Comparison of ENCODE assay signal across 31 cellular contexts in the genomic region with DNA sequence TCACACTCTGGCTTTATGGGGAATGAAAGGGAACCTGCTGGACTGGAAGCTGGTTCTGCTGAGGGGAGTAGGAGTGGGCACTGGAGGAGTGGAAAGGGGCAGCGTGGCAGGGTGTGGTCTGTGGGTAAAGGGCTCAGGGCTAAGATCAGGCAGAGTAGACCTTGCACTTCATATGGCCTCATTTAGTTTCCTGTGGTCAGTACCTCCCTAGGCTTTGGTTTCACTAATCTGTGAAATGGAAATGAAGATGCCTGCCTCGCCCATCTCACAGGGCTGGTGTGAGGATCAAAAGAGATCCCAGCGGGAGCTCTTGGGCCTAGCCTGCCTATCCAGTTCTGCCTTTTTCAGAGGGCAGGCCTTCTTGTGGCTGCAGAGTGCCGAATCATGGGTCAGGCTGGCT.
DNase-seq lines count a peak whose midpoint lies in the region; ATAC-seq and TF ChIP-seq lines count a peak whose summit lies in the region.
"Had no signal": no experiment of that assay in that cellular context is flagged by ENCODE, and none has a peak within 500 bp of the region (broad histone marks: within the 10 kb centered on the region; RNA-seq: fewer than 3 reads in every experiment).

No MANE protein-coding gene starts in this region.

- peaks cover 11% of the 10 kb centered on the region for H3K9me3 ChIP-seq in H9 (ENCODE audit: control insufficient read depth, low read depth, low read length)
- no peaks in the 10 kb centered on the region for H3K9me3 ChIP-seq in endodermal cell (ENCODE audit: control insufficient read depth, low read length)
- H3K9me3 ChIP-seq in neuronal stem cell (replicated peaks in 1 of 2; ENCODE audit: control insufficient read depth in 2 of 2, insufficient read depth in 1 of 2, low read depth in 1 of 2, low read length in 2 of 2), result peaks cover 14 to 15% of the 10 kb centered on the region in 2 donors
- H3K9me3 ChIP-seq: Caco-2, SJCRH30 had no signal

- no CpG with 5 or more reads among the region's 4 CpGs for WGBS in H9 (ENCODE audit: extremely low coverage, insufficient read length, low lambda C conversion rate)
- WGBS in endodermal cell (ENCODE audit: insufficient coverage in 1 of 2, insufficient read length in 1 of 2), 2 experiments, result 38 to 65% methylated on average over 3 to 4 of the region's 4 CpGs
- no CpG with 5 or more reads among the region's 4 CpGs for WGBS in neuronal stem cell (ENCODE audit: extremely low coverage in 2 of 2, insufficient read length in 2 of 2, insufficient replicate concordance in 1 of 2), 2 donors

- H3K79me2 ChIP-seq in H9 (ENCODE audit: insufficient read depth, low read length), result no peaks in the 10 kb centered on the region

- H3K14ac ChIP-seq in H9 (ENCODE audit: insufficient read depth, low read length) (no peak overlapping the region), neuronal stem cell (ENCODE audit: low read length) (no peak overlapping the region)

- no peak overlapping the region for H3K4ac ChIP-seq in H9 (ENCODE audit: low read depth, low read length)
- no peak overlapping the region for H3K4ac ChIP-seq in neuronal stem cell (ENCODE audit: low read length)

- H3K79me1 ChIP-seq in H9 (ENCODE audit: insufficient read depth, low read depth, low read length, poor library complexity, severe bottlenecking) (no peaks in the 10 kb centered on the region), neuronal stem cell (ENCODE audit: low read depth, low read length) (no peaks in the 10 kb centered on the region)

- no peak overlapping the region for H3T11ph ChIP-seq in H9 (ENCODE audit: low read length)

- H4K20me1 ChIP-seq in H9 (ENCODE audit: control insufficient read depth, insufficient read depth, insufficient read length), result no peaks in the 10 kb centered on the region

- H3K36me3 Mint-ChIP-seq in H9 (ENCODE audit: insufficient read depth in 1 of 3, low read depth in 3 of 3), result no peaks in the 10 kb centered on the region; a peak in 1 of 7 replicates
- no peaks in the 10 kb centered on the region for H3K36me3 Mint-ChIP-seq in endodermal cell (ENCODE audit: low read depth)
- peaks cover 17 to 59% (median 38%) of the 10 kb centered on the region in 3 donors for H3K36me3 Mint-ChIP-seq in immature natural killer cell
- H3K36me3 Mint-ChIP-seq in HFFc6 (ENCODE audit: low read depth), result no peaks in the 10 kb centered on the region
- H3K36me3 Mint-ChIP-seq: CD8-positive, alpha-beta T cell had no signal

- H3K4me3 ChIP-seq in endodermal cell (ENCODE audit: low read length), result no peak overlapping the region
- peak overlapping the region in 1 of 2 donors; percentile 13 for H3K4me3 ChIP-seq in neuronal stem cell (ENCODE audit: low read length in 2 of 2)
- H3K4me3 ChIP-seq: PC-9, SJCRH30 had no signal

- no peak overlapping the region for H2BK120ac ChIP-seq in H9 (ENCODE audit: low read depth, low read length, poor library complexity, severe bottlenecking)
- H2BK120ac ChIP-seq in neuronal stem cell (ENCODE audit: low read depth, low read length), result no peak overlapping the region

- no peak overlapping the region for H3K9ac ChIP-seq in H9 (ENCODE audit: extremely low read depth, insufficient read length, low read length)
- H3K9ac ChIP-seq in endodermal cell (ENCODE audit: extremely low read depth, low read length, poor library complexity, severe bottlenecking), result no peak overlapping the region
- peak overlapping the region; percentile 38 for H3K9ac ChIP-seq in neuronal stem cell (ENCODE audit: low read depth, low read length, poor library complexity)

- no peak overlapping the region for H2AK5ac ChIP-seq in H9 (ENCODE audit: insufficient read length, low read length)
- H2AK5ac ChIP-seq in neuronal stem cell (ENCODE audit: low read depth, low read length), result no peak overlapping the region

- no peak overlapping the region for H4K8ac ChIP-seq in H9 (replicated peaks; ENCODE audit: insufficient read length, low read depth, low read length)
- no peak overlapping the region for H4K8ac ChIP-seq in neuronal stem cell (ENCODE audit: low read depth, low read length)

- no peak overlapping the region for H3K4me2 ChIP-seq in H9 (ENCODE audit: insufficient read depth, insufficient read length, low read length)
- H3K4me2 ChIP-seq in neuronal stem cell (ENCODE audit: insufficient read depth, low read length, poor library complexity, severe bottlenecking), result no peak overlapping the region
- H3K4me2 ChIP-seq: PC-9 had no signal

- no peak overlapping the region for H2BK12ac ChIP-seq in H9 (ENCODE audit: insufficient read length, low read depth, low read length)
- H2BK12ac ChIP-seq in neuronal stem cell (ENCODE audit: low read length), result no peak overlapping the region

- TF ChIP-seq CTCF in H9 (conservative IDR thresholded peaks at IDR 0.05) (no peak), endodermal cell (conservative IDR thresholded peaks at IDR 0.05) (no peak), HFFc6 (IDR thresholded peaks at IDR 0.05) (no peak)

- H3K4me1 Mint-ChIP-seq in H9, result peaks cover 35% of the 10 kb centered on the region in 2 experiments
- peaks cover 11% of the 10 kb centered on the region for H3K4me1 Mint-ChIP-seq in endodermal cell
- H3K4me1 Mint-ChIP-seq in immature natural killer cell, result peaks cover 32 to 52% of the 10 kb centered on the region in 2 donors
- H3K4me1 Mint-ChIP-seq in HFFc6 (ENCODE audit: low read depth), result peaks cover 6% of the 10 kb centered on the region; the same call in 1 of the 2 replicates
- H3K4me1 Mint-ChIP-seq: B cell had no signal

- H3K18ac ChIP-seq in H9 (ENCODE audit: insufficient read length, low read depth, low read length) (no peak overlapping the region), neuronal stem cell (ENCODE audit: low read length) (no peak overlapping the region)

- H3K23ac ChIP-seq in H9 (ENCODE audit: insufficient read length, low read depth, low read length) (no peak overlapping the region), neuronal stem cell (ENCODE audit: low read depth, low read length, poor library complexity) (no peak overlapping the region)

- H2BK5ac ChIP-seq in H9 (ENCODE audit: insufficient read length, low read length) (no peak overlapping the region), neuronal stem cell (ENCODE audit: low read length) (no peak overlapping the region)

- no peak overlapping the region for H3K27ac ChIP-seq in H9 (ENCODE audit: insufficient read length, low read depth, low read length)
- H3K27ac ChIP-seq in endodermal cell (ENCODE audit: low read depth, low read length), result no peak overlapping the region
- no peak overlapping the region for H3K27ac ChIP-seq in neuronal stem cell (replicated peaks; ENCODE audit: low read length)
- H3K27ac ChIP-seq: C4-2B, PC-9, SJCRH30 had no signal

- H3K4me3 Mint-ChIP-seq in H9, result peak overlapping the region in 1 of 2 experiments; percentile 50; a peak in 1 of 5 replicates
- H3K4me3 Mint-ChIP-seq in endodermal cell, result no peak overlapping the region
- peak overlapping the region; percentile 6 to 53 (median 51) for H3K4me3 Mint-ChIP-seq in immature natural killer cell
- no peak overlapping the region for H3K4me3 Mint-ChIP-seq in HFFc6
- H3K4me3 Mint-ChIP-seq: B cell; CD8-positive, alpha-beta T cell had no signal

- no peak overlapping the region for H2AFZ ChIP-seq in H9 (ENCODE audit: low read length)
- no peak overlapping the region for H2AFZ ChIP-seq in neuronal stem cell (ENCODE audit: low read length)
- H2AFZ ChIP-seq: PC-9 had no signal

- H2BK20ac ChIP-seq in H9 (ENCODE audit: low read depth, low read length, poor library complexity, severe bottlenecking), result no peak overlapping the region

- no peaks in the 10 kb centered on the region for H3K23me2 ChIP-seq in H9 (ENCODE audit: insufficient read length, low read depth, low read length, poor library complexity, severe bottlenecking)

- ATAC-seq in HG02678 (IDR thresholded peaks at IDR 0.05; ENCODE audit: unreplicated experiment) (no peak), HG03108 (IDR thresholded peaks at IDR 0.05; ENCODE audit: unreplicated experiment) (no peak)
- ATAC-seq: CD8-positive, alpha-beta T cell; HepG2; Right ventricle myocardium inferior; SK-N-SH treated with all-trans-retinoic acid at 6 μM for 48 hours had no signal

- no peak overlapping the region for H4K5ac ChIP-seq in H9 (ENCODE audit: insufficient read length, low read depth, low read length)

- no peak overlapping the region for H2BK15ac ChIP-seq in H9 (ENCODE audit: low read depth, low read length)
- no peak overlapping the region for H2BK15ac ChIP-seq in neuronal stem cell (ENCODE audit: low read length)

- no peaks in the 10 kb centered on the region for H3K27me3 ChIP-seq in H9 (ENCODE audit: insufficient read depth, low read length)
- H3K27me3 ChIP-seq in endodermal cell (ENCODE audit: control insufficient read depth, insufficient read depth, low read length, poor library complexity, severe bottlenecking), result no peaks in the 10 kb centered on the region
- no peaks in the 10 kb centered on the region for H3K27me3 ChIP-seq in neuronal stem cell (ENCODE audit: control insufficient read depth in 3 of 3, insufficient read depth in 3 of 3, low read depth in 1 of 3, low read length in 3 of 3)
- H3K27me3 ChIP-seq: SJCRH30 had no signal

- peak; percentile 79 for DNase-seq in H9
- DNase-seq in endodermal cell, result peak; percentile 86
- DNase-seq in immature natural killer cell, result no peak
- no peak for DNase-seq in neuronal stem cell (ENCODE audit: low spot score)
- no peak for DNase-seq in NCI-H2107 treated with DMSO at 0.1 percent for 48 hours (lab: John Stamatoyannopoulos, UW; ENCODE audit: unreplicated experiment)
- DNase-seq in HFFc6, result no peak
- DNase-seq: Caco-2; CD8-positive, alpha-beta T cell; DMS 273 treated with DMSO at 0.1 percent for 48 hours; DMS79; EL; GF-D8; HCEC 1CT; Karpas-422; NCI-H1092 treated with DMSO at 0.1 percent for 48 hours; NCI-H1436; NCI-H187; NCI-H2081 treated with DMSO at 0.1 percent for 48 hours; NCI-H2171 treated with DMSO at 0.1 percent for 48 hours; NCI-H345; NCI-H524 treated with DMSO at 0.1 percent for 48 hours; NCI-H774; PC-9; SJCRH30 had no signal

- H3K56ac ChIP-seq in H9 (ENCODE audit: insufficient read length, low read depth, low read length), result no peak overlapping the region

- H3K4me1 ChIP-seq in H9 (ENCODE audit: insufficient read depth, low read length), result peaks cover 7% of the 10 kb centered on the region; the same call in 1 of the 2 replicates
- no peaks in the 10 kb centered on the region for H3K4me1 ChIP-seq in endodermal cell (ENCODE audit: control insufficient read depth, insufficient read depth, low read length)
- no peaks in the 10 kb centered on the region for H3K4me1 ChIP-seq in neuronal stem cell (ENCODE audit: control insufficient read depth in 2 of 2, insufficient read depth in 1 of 2, low read depth in 1 of 2, low read length in 2 of 2)
- H3K4me1 ChIP-seq: Caco-2, SJCRH30 had no signal

- H3K36me3 ChIP-seq in endodermal cell (ENCODE audit: control insufficient read depth, insufficient read depth, low read length) (no peaks in the 10 kb centered on the region), neuronal stem cell (replicated peaks in 1 of 2; ENCODE audit: control insufficient read depth in 2 of 2, insufficient read depth in 2 of 2, low read length in 2 of 2) (peaks cover 25 to 77% of the 10 kb centered on the region in 2 donors)
- H3K36me3 ChIP-seq: SJCRH30 had no signal

- H3K27ac Mint-ChIP-seq in H9 (no peak overlapping the region), endodermal cell (no peak overlapping the region), immature natural killer cell (peak overlapping the region in 5 of 6 donors; percentile 38 to 76 (median 58)), HFFc6 (no peak overlapping the region)
- H3K27ac Mint-ChIP-seq: B cell; CD8-positive, alpha-beta T cell had no signal

- no peaks in the 10 kb centered on the region for H3K9me3 Mint-ChIP-seq in H9
- no peaks in the 10 kb centered on the region for H3K9me3 Mint-ChIP-seq in endodermal cell
- peaks cover 0 to 2% (median 0%) of the 10 kb centered on the region in 6 donors for H3K9me3 Mint-ChIP-seq in immature natural killer cell
- H3K9me3 Mint-ChIP-seq in HFFc6, result no peaks in the 10 kb centered on the region

- peaks cover 11% of the 10 kb centered on the region for H3K27me3 Mint-ChIP-seq in H9 (ENCODE audit: low read depth)
- peaks cover 3% of the 10 kb centered on the region for H3K27me3 Mint-ChIP-seq in endodermal cell (ENCODE audit: insufficient read depth)
- H3K27me3 Mint-ChIP-seq in immature natural killer cell (ENCODE audit: low read depth in 3 of 3), result no peaks in the 10 kb centered on the region
- H3K27me3 Mint-ChIP-seq in HFFc6 (ENCODE audit: insufficient read depth), result peaks cover 9% of the 10 kb centered on the region

- H4K91ac ChIP-seq in H9 (ENCODE audit: insufficient read length, low read depth, low read length) (no peak overlapping the region), neuronal stem cell (ENCODE audit: low read depth, low read length, poor library complexity) (no peak overlapping the region)

Comparison
In these comparisons a context has a peak if more than half of its experiments do, and no peak if none do; other contexts are left out.
1. DNase-seq: peak in H9 (single experiment) and endodermal cell (single experiment); none in immature natural killer cell (0 of 3), neuronal stem cell (single experiment), NCI-H2107 treated with DMSO at 0.1 percent for 48 hours (single experiment) and HFFc6 (single experiment).
2. H3K27ac Mint-ChIP-seq: peak in immature natural killer cell (5 of 6); none in H9 (0 of 3), endodermal cell (single experiment) and HFFc6 (single experiment).
3. H3K4me3 Mint-ChIP-seq: peak in immature natural killer cell (5 of 5); none in endodermal cell (single experiment) and HFFc6 (single experiment).